Comparison of ENCODE assay signal across 8 cellular contexts in the genomic region with DNA sequence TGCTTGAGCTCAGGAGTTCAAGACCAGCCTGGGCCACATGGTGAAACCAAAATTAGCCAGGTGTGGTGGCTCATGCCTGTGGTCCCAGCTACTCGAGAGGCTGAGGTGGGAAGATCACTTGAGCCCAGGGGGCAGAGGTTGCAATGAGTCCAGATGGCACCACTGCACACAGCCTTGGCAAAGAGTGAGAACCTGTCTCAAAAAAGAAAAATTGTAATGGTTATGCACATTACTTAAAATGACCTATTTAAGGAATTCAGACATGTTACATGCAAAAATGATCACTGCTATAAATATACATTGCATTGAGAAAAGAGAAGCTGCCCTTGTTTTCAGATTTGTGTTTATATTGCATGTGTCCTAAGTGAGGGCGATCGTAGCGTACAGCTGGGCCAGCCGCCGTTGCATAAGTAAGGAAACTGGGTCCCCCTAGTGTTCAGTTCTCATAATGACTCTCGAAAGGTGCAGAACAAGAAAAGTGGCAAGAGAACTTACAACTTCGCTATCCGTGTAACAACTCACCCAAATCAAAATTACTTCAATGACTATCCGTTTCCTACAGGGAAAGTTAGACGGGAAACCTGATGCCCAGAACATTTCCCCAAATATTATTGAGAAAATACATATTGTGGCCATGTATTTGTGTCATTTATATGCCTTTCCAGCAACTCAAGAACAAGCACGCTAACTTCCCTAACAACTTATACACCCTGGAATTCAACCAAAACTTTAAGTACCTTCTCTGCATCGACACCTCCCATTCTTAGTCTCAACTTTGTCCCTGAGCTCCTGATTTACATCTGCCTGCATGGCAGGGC. TPM values are rescaled to one million over a fixed set of nuclear protein-coding genes. Genes with fewer than 3 reads are reported as not detected.
DNase-seq lines count a peak whose midpoint lies in the region; ATAC-seq and TF ChIP-seq lines count a peak whose summit lies in the region.
"Not testable (repeated sequence)": the region's sequence is repeated elsewhere in the genome, so short reads cannot be mapped to it uniquely, and the experiment has no call there.

No MANE protein-coding gene starts in this region.

- not testable (repeated sequence) for H3K27me3 ChIP-seq in body of pancreas, right atrium auricular region

- not testable (repeated sequence) for H3K4me3 ChIP-seq in body of pancreas
- peak overlapping the region in 1 of 2 donors; percentile 26 for H3K4me3 ChIP-seq in right atrium auricular region

- not testable (repeated sequence) for H3K4me3 Mint-ChIP-seq in progenitor cell of endocrine pancreas (ENCODE audit: low read depth)

- peaks cover 30% of the 10 kb centered on the region for H3K27me3 Mint-ChIP-seq in progenitor cell of endocrine pancreas

- peak; percentile 37 for ATAC-seq in HG03280 (IDR thresholded peaks at IDR 0.05; ENCODE audit: unreplicated experiment)
- ATAC-seq in body of pancreas: peak; percentile 70

- 2 to 5% methylated on average over 13 of the region's 13 CpGs for WGBS in body of pancreas, 2 donors

- TF ChIP-seq CTCF in GM12872 (IDR thresholded peaks at IDR 0.05; ENCODE audit: insufficient read depth, low read depth, low read length) (peak; percentile 63), body of pancreas (IDR thresholded peaks at IDR 0.05) (peak; percentile 25 to 86 (median 77)), right atrium auricular region (IDR thresholded peaks at IDR 0.05) (peak; percentile 46 to 78), progenitor cell of endocrine pancreas (IDR thresholded peaks at IDR 0.05; ENCODE audit: unreplicated experiment) (peak; percentile 72)

- H3K27ac ChIP-seq in body of pancreas: not testable (repeated sequence)
- H3K27ac ChIP-seq in right atrium auricular region: peak overlapping the region in 1 of 2 donors; percentile 41

- DNase-seq in A172 (ENCODE audit: low spot score) (peak; percentile 66), NCI-H2227 treated with DMSO at 0.1 percent for 48 hours (lab: John Stamatoyannopoulos, UW) (peak; percentile 87), T-helper 2 cell (peak in 3 of 5 experiments; percentile 14 to 67 (median 66)), body of pancreas (peak; percentile 62 to 87 (median 76)), right atrium auricular region (ENCODE audit: low spot score) (peak; percentile 75), progenitor cell of endocrine pancreas (ENCODE audit: low spot score, unreplicated experiment) (peak; percentile 37)

- not testable (repeated sequence) for H3K27ac Mint-ChIP-seq in progenitor cell of endocrine pancreas

- H3K36me3 ChIP-seq in body of pancreas (replicated peaks in 1 of 2; ENCODE audit: insufficient read depth in 1 of 2, low read depth in 2 of 2); right atrium auricular region: not testable (repeated sequence)

- not testable (repeated sequence) for H3K9me3 Mint-ChIP-seq in progenitor cell of endocrine pancreas (ENCODE audit: low read depth)

- TF ChIP-seq POLR2A in body of pancreas (IDR thresholded peaks at IDR 0.05): not testable (repeated sequence)

- H3K4me1 ChIP-seq in body of pancreas (peaks cover 29% of the 10 kb centered on the region), right atrium auricular region (peaks cover 0 to 15% of the 10 kb centered on the region in 2 donors)

- not testable (repeated sequence) for H3K9me3 ChIP-seq in body of pancreas, right atrium auricular region

- not testable (repeated sequence) for H3K36me3 Mint-ChIP-seq in progenitor cell of endocrine pancreas (ENCODE audit: insufficient read depth)

- not testable (repeated sequence) for H3K4me1 Mint-ChIP-seq in progenitor cell of endocrine pancreas (ENCODE audit: low read depth)

- intact Hi-C loops in body of pancreas (cut with DNase I): not testable (repeated sequence)

RNA-seq across cellular contexts. Expression of a gene that starts 42.5 kb away (rescaled TPM):
- total RNA-seq in A172 (2014; rRNA removed; shearing (Covaris generic)): 3.6 and 6.4 TPM in 2 replicates
- total RNA-seq in body of pancreas (1 to 10 TPM; 2.6 to 6.0 TPM), right atrium auricular region (1 to 10 TPM; 1.9 to 2.0 TPM), progenitor cell of endocrine pancreas (27.5 and 40.6 TPM in 2 replicates)

Comparison
In these comparisons a context has a peak if more than half of its experiments do, and no peak if none do; other contexts are left out.
1. DNase-seq: peak in every context shown above with its lines; median percentile 87 in NCI-H2227 treated with DMSO at 0.1 percent for 48 hours; 76 in body of pancreas; 75 in right atrium auricular region; 66 in A172; 66 in T-helper 2 cell; 37 in progenitor cell of endocrine pancreas.